14 cellular contexts compared by ENCODE assay signal in genomic region chr4:112272292-112272691, GRCh38.
"Had no signal": no experiment of that assay in that cellular context is flagged by ENCODE, and none has a peak within 500 bp of the region (broad histone marks: within the 10 kb centered on the region; RNA-seq: fewer than 3 reads in every experiment).

No MANE protein-coding gene starts in this region.

- H3K9me3 ChIP-seq: prostate gland, right atrium auricular region, stomach, vagina had no signal

- H3K27me3 ChIP-seq: cardiac muscle cell, right atrium auricular region, stomach, vagina had no signal

- H3K27ac Mint-ChIP-seq: T-helper 2 cell treated with Interferon-gamma antibody and Interleukin-4, amounts not matched to agents 5 μg/mL and 100 μg/mL, for 36 hours had no signal

- H3K27me3 Mint-ChIP-seq: effector memory CD8-positive, alpha-beta T cell had no signal

- H3K27ac ChIP-seq: cardiac muscle cell, prostate gland, stomach, vagina had no signal

- H3K36me3 ChIP-seq: prostate gland, right atrium auricular region had no signal

- H3K4me3 ChIP-seq: cardiac muscle cell, prostate gland, right atrium auricular region, stomach, vagina had no signal

- H3K9me3 Mint-ChIP-seq: effector memory CD8-positive, alpha-beta T cell; T-helper 2 cell treated with Interferon-gamma antibody and Interleukin-4, amounts not matched to agents 5 μg/mL and 100 μg/mL, for 36 hours had no signal

- H3K4me1 ChIP-seq: prostate gland, right atrium auricular region, stomach had no signal

- DNase-seq: activated CD4-positive, alpha-beta T cell treated with anti-CD3 and anti-CD28 coated beads for 48 hours; activated naive CD4-positive, alpha-beta T cell treated with Interleukin-2 at 50 U/mL for 16 hours; amygdala; dermis blood vessel endothelial cell; effector memory CD8-positive, alpha-beta T cell; left ventricle myocardium superior; stomach; trophoblast cell had no signal

- ATAC-seq: left ventricle myocardium superior, WTC11 had no signal

- H3K4me3 Mint-ChIP-seq: effector memory CD8-positive, alpha-beta T cell; T-helper 2 cell treated with Interferon-gamma antibody and Interleukin-4, amounts not matched to agents 5 μg/mL and 100 μg/mL, for 36 hours; WTC11 had no signal
